In the genomic region with DNA sequence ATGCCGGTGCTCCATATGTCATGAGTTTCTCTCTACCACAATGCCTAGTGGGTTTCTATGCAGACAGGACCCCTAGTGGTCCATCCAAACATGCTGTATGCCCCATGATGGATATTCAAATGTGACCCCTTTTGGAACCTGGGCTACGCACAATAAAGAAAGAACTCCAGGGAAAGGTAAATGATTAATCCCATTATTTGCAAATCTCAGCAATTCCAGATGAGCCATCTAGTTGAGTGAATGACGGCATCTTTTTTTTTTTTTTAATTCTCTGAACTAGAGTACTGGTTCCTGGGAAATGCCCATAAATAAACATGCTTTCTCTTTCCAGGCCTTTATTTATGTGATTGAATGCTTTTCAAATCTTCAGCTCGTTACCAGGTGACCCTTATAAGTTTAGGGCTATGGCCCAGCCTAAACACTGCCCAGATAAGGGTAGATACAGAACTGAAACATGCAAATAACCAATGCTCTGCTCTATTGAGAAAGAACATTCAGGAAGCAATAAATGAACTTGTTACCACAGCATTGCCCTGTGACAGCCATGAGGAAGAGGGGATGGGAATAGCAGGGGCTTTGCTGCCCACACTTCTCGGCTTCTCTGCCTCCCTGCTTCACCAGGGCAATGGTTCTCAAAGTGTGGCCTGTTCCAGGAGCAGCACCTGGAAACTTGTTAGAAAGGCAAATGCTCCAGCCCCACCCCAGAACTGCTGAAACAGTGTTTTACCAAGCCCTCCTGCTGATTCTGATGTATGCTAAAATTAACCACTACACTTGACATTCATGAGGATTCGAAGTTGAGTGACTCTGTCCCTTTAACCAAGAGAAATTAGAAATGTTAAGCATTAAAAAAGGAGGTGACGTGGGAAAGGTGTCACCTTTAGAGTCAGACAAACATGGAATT, we compare ENCODE assay signal across 13 cellular contexts.
DNase-seq lines count a peak whose midpoint lies in the region; ATAC-seq and TF ChIP-seq lines count a peak whose summit lies in the region.
"Had no signal": no experiment of that assay in that cellular context is flagged by ENCODE, and none has a peak within 500 bp of the region (broad histone marks: within the 10 kb centered on the region; RNA-seq: fewer than 3 reads in every experiment).

No MANE protein-coding gene starts in this region.

- no peaks in the 10 kb centered on the region for H3K4me1 Mint-ChIP-seq in effector memory CD8-positive, alpha-beta T cell (ENCODE audit: low read depth in 2 of 2)
- H3K4me1 Mint-ChIP-seq in neural progenitor cell: peaks cover 13% of the 10 kb centered on the region

- H3K27ac ChIP-seq in neural progenitor cell: no peak overlapping the region

- no peak overlapping the region for H3K4me2 ChIP-seq in neural progenitor cell

- in situ Hi-C loops in KBM-7 (cut with MboI; ENCODE audit: low pct_unique_long_range_greater_than_20kb, low sequenced_read_pairs): no loop called here

- TF ChIP-seq CTCF in neural progenitor cell (IDR thresholded peaks at IDR 0.05): no peak

- H3K9me3 Mint-ChIP-seq in effector memory CD8-positive, alpha-beta T cell: peaks cover 13 to 30% of the 10 kb centered on the region in 2 donors
- H3K9me3 Mint-ChIP-seq in neural progenitor cell: peaks cover 16% of the 10 kb centered on the region

- no peaks in the 10 kb centered on the region for H3K9me3 ChIP-seq in neural progenitor cell (ENCODE audit: low read depth)

- no peak overlapping the region for H2AFZ ChIP-seq in neural progenitor cell (replicated peaks)

- no peaks in the 10 kb centered on the region for H3F3A ChIP-seq in neural progenitor cell (ENCODE audit: low read depth)

- H3K27me3 Mint-ChIP-seq in effector memory CD8-positive, alpha-beta T cell: no peaks in the 10 kb centered on the region
- peaks cover 4% of the 10 kb centered on the region for H3K27me3 Mint-ChIP-seq in neural progenitor cell (ENCODE audit: insufficient read depth, low read depth)

- H4K20me1 ChIP-seq in neural progenitor cell (ENCODE audit: low read depth): no peaks in the 10 kb centered on the region

- no peaks in the 10 kb centered on the region for H3K79me2 ChIP-seq in neural progenitor cell (ENCODE audit: low read depth)

- ATAC-seq in GM18861 (IDR thresholded peaks at IDR 0.05; ENCODE audit: unreplicated experiment) (peak; percentile 98), GM21529 (IDR thresholded peaks at IDR 0.05; ENCODE audit: unreplicated experiment) (peak; percentile 97), HG03159 (IDR thresholded peaks at IDR 0.05; ENCODE audit: unreplicated experiment) (peak; percentile 92)
- no peak for ATAC-seq in effector memory CD8-positive, alpha-beta T cell (replicated peaks)
- ATAC-seq: activated naive CD4-positive, alpha-beta T cell treated with anti-CD3 and anti-CD28 coated beads, Interleukin-2, amount 50 U/mL, for 72 hours had no signal

- H3K4me3 Mint-ChIP-seq in effector memory CD8-positive, alpha-beta T cell: no peak overlapping the region
- H3K4me3 Mint-ChIP-seq in neural progenitor cell: no peak overlapping the region

- H3K9ac ChIP-seq in neural progenitor cell: no peak overlapping the region

- H3K4me3 ChIP-seq in neural progenitor cell: no peak overlapping the region

- peak; percentile 61 for DNase-seq in kidney tubule cell (ENCODE audit: low spot score)
- no peak for DNase-seq in T-helper 9 cell
- DNase-seq in KBM-7: no peak
- no peak for DNase-seq in effector memory CD8-positive, alpha-beta T cell
- no peak for DNase-seq in neural progenitor cell (ENCODE audit: low spot score)
- DNase-seq: activated CD4-positive, CD25-positive, alpha-beta regulatory T cell treated with anti-CD3 and anti-CD28 coated beads, Interleukin-2, amount 50 U/mL, for 72 hours; effector CD4-positive, alpha-beta T cell; hippocampal formation; NCI-H1092 treated with DMSO at 0.1 percent for 48 hours had no signal

- H3K36me3 Mint-ChIP-seq in effector memory CD8-positive, alpha-beta T cell (ENCODE audit: insufficient read depth): no peaks in the 10 kb centered on the region
- no peaks in the 10 kb centered on the region for H3K36me3 Mint-ChIP-seq in neural progenitor cell

- H3K36me3 ChIP-seq in neural progenitor cell: no peaks in the 10 kb centered on the region

- H3K27me3 ChIP-seq in neural progenitor cell: no peaks in the 10 kb centered on the region

- H3K4me1 ChIP-seq in neural progenitor cell: no peaks in the 10 kb centered on the region

- no peak overlapping the region for H3K27ac Mint-ChIP-seq in effector memory CD8-positive, alpha-beta T cell
- H3K27ac Mint-ChIP-seq in neural progenitor cell: no peak overlapping the region
- H3K27ac Mint-ChIP-seq: activated naive CD4-positive, alpha-beta T cell treated with anti-CD3 and anti-CD28 coated beads, Interleukin-2, amount 50 U/mL, for 72 hours had no signal
